8 cellular contexts compared by ENCODE assay signal in the genomic region with DNA sequence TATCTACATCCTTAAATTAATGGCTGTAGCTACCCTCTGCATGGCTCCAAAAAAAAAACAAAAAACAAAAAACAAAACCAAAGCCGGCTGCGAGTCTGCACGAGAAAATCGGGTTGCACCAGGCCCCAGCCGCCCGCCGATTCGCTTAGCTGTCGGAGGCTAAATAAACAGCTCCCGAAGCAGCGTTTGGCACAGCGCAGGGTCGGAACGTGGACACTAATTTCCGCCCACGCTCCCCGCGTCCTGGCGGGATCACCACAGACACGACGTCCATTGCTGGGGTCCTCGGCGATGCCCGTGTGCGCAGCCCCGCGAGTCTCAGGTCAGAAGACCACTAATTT. TPM values are rescaled to one million over a fixed set of nuclear protein-coding genes. Genes with fewer than 3 reads are reported as not detected.
DNase-seq lines count a peak whose midpoint lies in the region; ATAC-seq, FAIRE-seq and TF ChIP-seq lines count a peak whose summit lies in the region.

No MANE protein-coding gene starts in this region.

- DNase-seq in GM12892 (ENCODE audit: insufficient read length) (peak; percentile 31), glomerular visceral epithelial cell (ENCODE audit: extremely low spot score) (peak; percentile 48), posterior cingulate gyrus (peak in 9 of 10 donors; percentile 19 to 91 (median 53)), uterus (peak; percentile 67 to 70)
- peak; percentile 54 for DNase-seq in activated naive CD4-positive, alpha-beta T cell treated with Interleukin-2 at 50 U/mL for 16 hours

- H3K4me1 ChIP-seq in OCI-LY3 (ENCODE audit: low read length) (peaks cover 18% of the 10 kb centered on the region), uterus (peaks cover 0 to 8% of the 10 kb centered on the region in 2 donors)

- H4K20me1 ChIP-seq in OCI-LY3 (ENCODE audit: insufficient read depth, low read length) = no peaks in the 10 kb centered on the region

- peak overlapping the region; percentile 79 for H2AFZ ChIP-seq in OCI-LY3 (ENCODE audit: low read depth, low read length)

- intact Hi-C loops in posterior cingulate gyrus (cut with DNase I) = loop anchor here (2.0 to 5.0 kb wide), 3 partner anchors 39 to 602 kb away; a partner anchor contains a TSS
- intact Hi-C loops in uterus (cut with DNase I; ENCODE audit: low total_unique reads) = no loop called here

- H3K9me3 ChIP-seq in OCI-LY3 (ENCODE audit: insufficient read depth, low read length) (no peaks in the 10 kb centered on the region), uterus (no peaks in the 10 kb centered on the region)

- H3K9ac ChIP-seq in OCI-LY3 (ENCODE audit: low read length) = peak overlapping the region; percentile 94

- peak overlapping the region; percentile 70 for H3K27ac ChIP-seq in OCI-LY3 (ENCODE audit: low read length)
- peak overlapping the region; percentile 95 to 98 for H3K27ac ChIP-seq in uterus

- peak; percentile 5 for ATAC-seq in HG03045 (IDR thresholded peaks at IDR 0.05; ENCODE audit: unreplicated experiment)
- no peak for ATAC-seq in GM21367 (IDR thresholded peaks at IDR 0.05; ENCODE audit: unreplicated experiment)

- H3K27me3 ChIP-seq in OCI-LY3 (ENCODE audit: low read depth, low read length) (no peaks in the 10 kb centered on the region), uterus (no peaks in the 10 kb centered on the region)

- TF ChIP-seq CTCF in OCI-LY3 (IDR thresholded peaks at IDR 0.05; ENCODE audit: low read depth, low read length) (no peak), uterus (IDR thresholded peaks at IDR 0.05) (no peak)

- peak overlapping the region; percentile 84 for H3K4me3 ChIP-seq in OCI-LY3 (ENCODE audit: low read length)
- peak overlapping the region; percentile 74 to 89 for H3K4me3 ChIP-seq in uterus

- peaks cover 29% of the 10 kb centered on the region for H3K79me2 ChIP-seq in OCI-LY3 (ENCODE audit: low read length)

- peak; percentile 78 for FAIRE-seq in GM12892 (lab: Jason Lieb, UNC)

- peak overlapping the region; percentile 95 for H3K4me2 ChIP-seq in OCI-LY3 (ENCODE audit: low read length)

- H3K36me3 ChIP-seq in OCI-LY3 (replicated peaks; ENCODE audit: low read depth, low read length) (peaks cover 2% of the 10 kb centered on the region), uterus (no peaks in the 10 kb centered on the region)

- no peak for TF ChIP-seq POLR2A in GM12892 (IDR thresholded peaks at IDR 0.05; ENCODE audit: low read depth, low read length)
- TF ChIP-seq POLR2A in uterus (IDR thresholded peaks at IDR 0.05) = no peak

RNA-seq across cellular contexts. Expression of a gene that starts 0.7 kb away (rescaled TPM):
- polyA plus RNA-seq in GM12892 (2012; ENCODE audit: missing spikeins) = 1.9 TPM
- total RNA-seq in uterus = 100 to 1,000 TPM in 1 of 4 donors, 10 to 100 TPM in 3; 28.9 to 106 (median 43.6) TPM

RNA-seq across cellular contexts. Expression of a gene that starts 40.8 kb away (rescaled TPM):
- polyA plus RNA-seq in GM12892 (2012; ENCODE audit: missing spikeins) = 7.6 TPM
- total RNA-seq in uterus = 10 to 100 TPM in 3 of 4 donors, 1 to 10 TPM in 1; 2.4 to 47.4 (median 25.7) TPM
